7 cellular contexts compared by ENCODE assay signal in genomic region chr7:151012921-151013347, GRCh38. TPM values are rescaled to one million over a fixed set of nuclear protein-coding genes. Genes with fewer than 3 reads are reported as not detected.
A peak's percentile ranks its signal among the peaks of the same experiment; 100 is the strongest.
DNase-seq lines count a peak whose midpoint lies in the region; ATAC-seq, FAIRE-seq and TF ChIP-seq lines count a peak whose summit lies in the region.

No MANE protein-coding gene starts in this region.

- TF ChIP-seq EP300 in K562 (IDR thresholded peaks at IDR 0.05; ENCODE audit: low read length), result no peak

- no peaks in the 10 kb centered on the region for H4K20me1 ChIP-seq in K562 (replicated peaks; ENCODE audit: control insufficient read depth, insufficient read depth, low read length)

- intact Hi-C loops in K562 (cut with micrococcal nuclease), result loop anchor here (10.0 kb wide), 1 partner anchor 162 kb away; no protein-coding TSS in a partner anchor
- intact Hi-C loops in lower leg skin (cut with DNase I; ENCODE audit: low total_unique reads), result no loop called here

- H3K36me3 ChIP-seq in K562 (ENCODE audit: control insufficient read depth, insufficient read depth, low read length), result peaks cover 40% of the 10 kb centered on the region; the same call in 2 of the 3 replicates

- no peaks in the 10 kb centered on the region; a peak in 1 of 5 replicates for H3K27me3 ChIP-seq in K562 (ENCODE audit: control insufficient read depth in 2 of 2, insufficient read depth in 2 of 2, low read length in 2 of 2)

- ATAC-seq in K562 (no peak), GM19463 (IDR thresholded peaks at IDR 0.05; ENCODE audit: unreplicated experiment) (no peak), GM19452 (IDR thresholded peaks at IDR 0.05; ENCODE audit: unreplicated experiment) (no peak)

- TF ChIP-seq POLR2A in K562 (conservative IDR thresholded peaks at IDR 0.05) (no peak), lower leg skin (IDR thresholded peaks at IDR 0.05) (no peak)

- peak; percentile 57 for FAIRE-seq in K562 (lab: Jason Lieb, UNC)

- CTCF ChIA-PET in K562 (lab: Yijun Ruan, JAX; ENCODE audit: low intra/inter-chr PET ratio), result interaction anchor here (1.4 to 1.6 kb wide), 2 partner anchors 8 to 98 kb away, joined by 4 to 5 read pairs; no protein-coding TSS in a partner anchor

- no peaks in the 10 kb centered on the region for H3K9me3 ChIP-seq in K562 (replicated peaks; ENCODE audit: control insufficient read depth, insufficient read depth, low read depth, low read length)

- peak; percentile 64 to 76 for TF ChIP-seq RAD21 in K562 (CRISPR knock-in tag; conservative IDR thresholded peaks at IDR 0.05 in 1 of 2, IDR thresholded peaks at IDR 0.05 in 1 of 2)

- 79% methylated on average over 23 of the region's 23 CpGs for WGBS in K562 (ENCODE audit: insufficient coverage, low coverage, missing lambda C conversion rate)
- WGBS in lower leg skin, 2 donors, result 26 to 47% methylated on average over 22 to 23 of the region's 23 CpGs

- in situ Hi-C loops in K562 (cut with MboI), result no loop called here

- no peaks in the 10 kb centered on the region for H3K9me1 ChIP-seq in K562 (ENCODE audit: control insufficient read depth, insufficient read depth, low read length)

- H2AFZ ChIP-seq in K562 (ENCODE audit: low read depth, low read length), result no peak overlapping the region

- H3K4me1 ChIP-seq in K562 (replicated peaks in 1 of 2; ENCODE audit: control insufficient read depth in 2 of 2, insufficient read depth in 2 of 2, low read length in 2 of 2), result peaks cover 40 to 84% of the 10 kb centered on the region in 2 experiments

- H3K4me2 ChIP-seq in K562 (ENCODE audit: insufficient read depth, low read length), result peak overlapping the region; percentile 69

- peak overlapping the region; percentile 15 for H3K4me3 ChIP-seq in Jurkat, Clone E6-1 (ENCODE audit: low read length)
- no peak overlapping the region for H3K4me3 ChIP-seq in K562
- H3K4me3 ChIP-seq in lower leg skin (ENCODE audit: low read depth, poor library complexity, severe bottlenecking), result no peak overlapping the region

- H3K79me2 ChIP-seq in K562 (ENCODE audit: control insufficient read depth, insufficient read depth, low read length), result peaks cover 45% of the 10 kb centered on the region

- DNase-seq in Daoy (ENCODE audit: low read depth), result peak; percentile 69
- DNase-seq in Jurkat, Clone E6-1 (ENCODE audit: low read depth, low spot score), result no peak
- DNase-seq in K562 (ENCODE audit: extremely low read depth in 1 of 4, low spot score in 3 of 4), result peak; percentile 46 to 72 (median 62)
- DNase-seq in kidney glomerular epithelial cell (lab: John Stamatoyannopoulos, UW), result peak; percentile 8
- DNase-seq in lower leg skin (ENCODE audit: low spot score in 2 of 2), result no peak

- peak overlapping the region; percentile 56; the same call in 2 of the 3 replicates for H3K27ac ChIP-seq in K562 (ENCODE audit: extremely low read depth, low read depth, low read length)

- POLR2A ChIA-PET in K562 (lab: Yijun Ruan, JAX), result interaction anchor here (0.6 to 8.4 kb wide), 5 partner anchors 11 to 215 kb away, joined by 3 to 146 read pairs (median 3); partner anchors contain the start of genes ABCB8 and ATG9B

- H3K9ac ChIP-seq in K562 (ENCODE audit: insufficient read depth in 1 of 2, low read depth in 2 of 2, low read length in 2 of 2), result peak overlapping the region; percentile 40 to 77; a peak in 3 of 4 replicates

- TF ChIP-seq CTCF in K562 (IDR thresholded peaks at IDR 0.05 in 2 of 3, conservative IDR thresholded peaks at IDR 0.05 in 1 of 3; ENCODE audit: insufficient read depth in 2 of 3, low read depth in 1 of 3, low read length in 3 of 3), result peak; percentile 80 to 86 (median 85)
- TF ChIP-seq CTCF in lower leg skin (IDR thresholded peaks at IDR 0.05), result no peak

- BruUV-seq in K562 (replicated peaks; lab: Mats Ljungman, UMichigan), result no TSS peak

RNA-seq across cellular contexts. Expression of gene ATG9B, which starts 11.4 kb away (rescaled TPM):
- not detected in 2 replicates for total RNA-seq in Daoy (2014; rRNA removed; shearing (Covaris generic))
- polyA plus RNA-seq in Jurkat, Clone E6-1 (2012; ENCODE audit: insufficient read depth, insufficient read length), result 14.9 TPM
- total RNA-seq in K562 (2011; cell fraction: chromatin; rRNA removed; ENCODE audit: low replicate concordance), result 3.9 and 10.1 TPM in 2 replicates
- 5.8 and 7.7 TPM in 2 replicates for total RNA-seq in K562 (2011; cell fraction: nucleolus; rRNA removed)
- 4.8 and 12.4 TPM in 2 replicates for total RNA-seq in K562 (2011; cell fraction: nucleoplasm; rRNA removed)
- total RNA-seq in K562 (2014; rRNA removed) (2.0 and 2.1 TPM in 2 replicates), K562 (2014; rRNA removed; fragmentation: Illumina TruSeq; extraction: Trizol) (0.64 and 1.2 TPM in 2 replicates), K562 (2015; rRNA removed; fragmentation: Illumina TruSeq; extraction: Trizol) (0.29 and 0.90 TPM in 2 replicates), K562 (2021) (2.2 and 4.7 TPM in 2 replicates), lower leg skin (100 to 1,000 TPM in 1 of 4 donors, 10 to 100 TPM in 3; 47.6 to 125 (median 59.8) TPM)
- polyA plus RNA-seq in K562 (2011; rRNA removed) (1.3 and 1.7 TPM in 2 replicates), K562 (2014; fragmentation: Illumina TruSeq; extraction: Trizol) (0.92 and 1.4 TPM in 2 replicates), K562 (2014; fragmentation: Nextera tagmentation; extraction: Ambion mirVana) (1 to 10 TPM; 5.0 to 6.9 TPM), K562 (2014; rRNA removed) (2.7 and 8.0 TPM in 2 replicates)
- polyA plus RNA-seq in K562 (2011; cell fraction: cytosol; rRNA removed), result 1.2 and 1.7 TPM in 2 replicates
- 5.9 and 13.7 TPM in 2 replicates for polyA plus RNA-seq in K562 (2011; cell fraction: nucleus; rRNA removed)
- 6.6 and 7.2 TPM in 2 replicates for polyA plus RNA-seq in K562 (2012)
- 0.27 and 0.63 TPM in 2 replicates for polyA minus RNA-seq in K562 (2011; rRNA and poly(A)+ RNA removed)
- polyA minus RNA-seq in K562 (2011; cell fraction: cytosol; rRNA and poly(A)+ RNA removed), result not detected in 2 replicates
- polyA minus RNA-seq in K562 (2011; cell fraction: nucleus; rRNA and poly(A)+ RNA removed), result 1.00 and 2.6 TPM in 2 replicates

RNA-seq across cellular contexts. Expression of gene ABCB8, which starts 15.3 kb away (rescaled TPM):
- total RNA-seq in Daoy (2014; rRNA removed; shearing (Covaris generic)), result 44.2 and 49.1 TPM in 2 replicates
- polyA plus RNA-seq in Jurkat, Clone E6-1 (2012; ENCODE audit: insufficient read depth, insufficient read length), result 47.9 TPM
- 193 and 406 TPM in 2 replicates for total RNA-seq in K562 (2011; cell fraction: chromatin; rRNA removed; ENCODE audit: low replicate concordance)
- total RNA-seq in K562 (2011; cell fraction: nucleolus; rRNA removed), result 266 and 270 TPM in 2 replicates
- total RNA-seq in K562 (2011; cell fraction: nucleoplasm; rRNA removed), result 209 and 255 TPM in 2 replicates
- total RNA-seq in K562 (2014; rRNA removed) (63.5 and 79.1 TPM in 2 replicates), K562 (2014; rRNA removed; fragmentation: Illumina TruSeq; extraction: Trizol) (16.9 and 21.9 TPM in 2 replicates), K562 (2015; rRNA removed; fragmentation: Illumina TruSeq; extraction: Trizol) (36.3 and 38.0 TPM in 2 replicates), K562 (2021) (106 and 109 TPM in 2 replicates), lower leg skin (10 to 100 TPM; 22.9 to 35.2 (median 27.6) TPM)
- polyA plus RNA-seq in K562 (2011; rRNA removed) (27.0 and 42.2 TPM in 2 replicates), K562 (2014; fragmentation: Illumina TruSeq; extraction: Trizol) (61.4 and 89.2 TPM in 2 replicates), K562 (2014; fragmentation: Nextera tagmentation; extraction: Ambion mirVana) (1 to 10 TPM; 7.6 to 9.2 TPM), K562 (2014; rRNA removed) (73.6 and 81.3 TPM in 2 replicates)
- 44.7 and 109 TPM in 2 replicates for polyA plus RNA-seq in K562 (2011; cell fraction: cytosol; rRNA removed)
- 87.0 and 201 TPM in 2 replicates for polyA plus RNA-seq in K562 (2011; cell fraction: nucleus; rRNA removed)
- polyA plus RNA-seq in K562 (2012), result 64.3 and 65.5 TPM in 2 replicates
- 23.8 and 38.7 TPM in 2 replicates for polyA minus RNA-seq in K562 (2011; rRNA and poly(A)+ RNA removed)
- polyA minus RNA-seq in K562 (2011; cell fraction: cytosol; rRNA and poly(A)+ RNA removed), result 44.9 and 63.6 TPM in 2 replicates
- 54.3 and 64.6 TPM in 2 replicates for polyA minus RNA-seq in K562 (2011; cell fraction: nucleus; rRNA and poly(A)+ RNA removed)

RNA-seq across cellular contexts. Expression of gene NOS3, which starts 22.1 kb away (rescaled TPM):
- 0.39 and 0.46 TPM in 2 replicates for total RNA-seq in Daoy (2014; rRNA removed; shearing (Covaris generic))
- polyA plus RNA-seq in Jurkat, Clone E6-1 (2012; ENCODE audit: insufficient read depth, insufficient read length), result 8.5 TPM
- 17.7 and 69.8 TPM in 2 replicates for total RNA-seq in K562 (2011; cell fraction: chromatin; rRNA removed; ENCODE audit: low replicate concordance)
- total RNA-seq in K562 (2011; cell fraction: nucleolus; rRNA removed), result 82.0 and 87.6 TPM in 2 replicates
- 40.3 and 46.6 TPM in 2 replicates for total RNA-seq in K562 (2011; cell fraction: nucleoplasm; rRNA removed)
- 121 and 170 TPM in 2 replicates for total RNA-seq in K562 (2014; rRNA removed)
- total RNA-seq in K562 (2014; rRNA removed; fragmentation: Illumina TruSeq; extraction: Trizol), result 3.1 and 4.3 TPM in 2 replicates
- total RNA-seq in K562 (2015; rRNA removed; fragmentation: Illumina TruSeq; extraction: Trizol), result 43.2 and 45.8 TPM in 2 replicates
- 111 and 124 TPM in 2 replicates for total RNA-seq in K562 (2021)
- polyA plus RNA-seq in K562 (2011; rRNA removed), result 23.6 and 47.3 TPM in 2 replicates
- polyA plus RNA-seq in K562 (2011; cell fraction: cytosol; rRNA removed), result 58.9 and 221 TPM in 2 replicates
- 50.4 and 106 TPM in 2 replicates for polyA plus RNA-seq in K562 (2011; cell fraction: nucleus; rRNA removed)
- 87.2 and 107 TPM in 2 replicates for polyA plus RNA-seq in K562 (2012)
- polyA plus RNA-seq in K562 (2014; fragmentation: Illumina TruSeq; extraction: Trizol), result 23.6 and 88.1 TPM in 2 replicates
- 1 to 10 TPM; 1.1 to 2.9 TPM for polyA plus RNA-seq in K562 (2014; fragmentation: Nextera tagmentation; extraction: Ambion mirVana)
- 102 and 118 TPM in 2 replicates for polyA plus RNA-seq in K562 (2014; rRNA removed)
- polyA minus RNA-seq in K562 (2011; rRNA and poly(A)+ RNA removed), result 11.7 and 21.2 TPM in 2 replicates
- polyA minus RNA-seq in K562 (2011; cell fraction: cytosol; rRNA and poly(A)+ RNA removed), result 65.3 and 77.5 TPM in 2 replicates
- polyA minus RNA-seq in K562 (2011; cell fraction: nucleus; rRNA and poly(A)+ RNA removed), result 35.9 and 37.0 TPM in 2 replicates
- 1 to 10 TPM; 4.0 to 8.9 (median 5.8) TPM for total RNA-seq in lower leg skin

RNA-seq across cellular contexts. Expression of gene KCNH2, which starts 34.8 kb away (rescaled TPM):
- total RNA-seq in Daoy (2014; rRNA removed; shearing (Covaris generic)), result 0.80 and 1.3 TPM in 2 replicates
- polyA plus RNA-seq in Jurkat, Clone E6-1 (2012; ENCODE audit: insufficient read depth, insufficient read length), result 43.6 TPM
- 101 and 344 TPM in 2 replicates for total RNA-seq in K562 (2011; cell fraction: chromatin; rRNA removed; ENCODE audit: low replicate concordance)
- 421 and 427 TPM in 2 replicates for total RNA-seq in K562 (2011; cell fraction: nucleolus; rRNA removed)
- total RNA-seq in K562 (2011; cell fraction: nucleoplasm; rRNA removed), result 291 and 342 TPM in 2 replicates
- total RNA-seq in K562 (2014; rRNA removed), result 326 and 470 TPM in 2 replicates
- 63.4 and 97.8 TPM in 2 replicates for total RNA-seq in K562 (2014; rRNA removed; fragmentation: Illumina TruSeq; extraction: Trizol)
- total RNA-seq in K562 (2015; rRNA removed; fragmentation: Illumina TruSeq; extraction: Trizol), result 215 and 218 TPM in 2 replicates
- 368 and 385 TPM in 2 replicates for total RNA-seq in K562 (2021)
- polyA plus RNA-seq in K562 (2011; rRNA removed), result 125 and 154 TPM in 2 replicates
- 184 and 684 TPM in 2 replicates for polyA plus RNA-seq in K562 (2011; cell fraction: cytosol; rRNA removed)
- polyA plus RNA-seq in K562 (2011; cell fraction: nucleus; rRNA removed), result 202 and 446 TPM in 2 replicates
- polyA plus RNA-seq in K562 (2012), result 270 and 304 TPM in 2 replicates
- 222 and 298 TPM in 2 replicates for polyA plus RNA-seq in K562 (2014; fragmentation: Illumina TruSeq; extraction: Trizol)
- 10 to 100 TPM; 18.1 to 29.0 TPM for polyA plus RNA-seq in K562 (2014; fragmentation: Nextera tagmentation; extraction: Ambion mirVana)
- 251 and 295 TPM in 2 replicates for polyA plus RNA-seq in K562 (2014; rRNA removed)
- 46.2 and 123 TPM in 2 replicates for polyA minus RNA-seq in K562 (2011; rRNA and poly(A)+ RNA removed)
- 133 and 200 TPM in 2 replicates for polyA minus RNA-seq in K562 (2011; cell fraction: cytosol; rRNA and poly(A)+ RNA removed)
- polyA minus RNA-seq in K562 (2011; cell fraction: nucleus; rRNA and poly(A)+ RNA removed), result 111 and 144 TPM in 2 replicates
- 1 to 10 TPM in 1 of 4 donors, under 1 TPM in 3; 0.15 to 1.1 (median 0.36) TPM for total RNA-seq in lower leg skin

RNA-seq across cellular contexts. Expression of gene ASIC3, which starts 35.4 kb away (rescaled TPM):
- 0.12 and 1.5 TPM in 2 replicates for total RNA-seq in Daoy (2014; rRNA removed; shearing (Covaris generic))
- 7.9 TPM for polyA plus RNA-seq in Jurkat, Clone E6-1 (2012; ENCODE audit: insufficient read depth, insufficient read length)
- total RNA-seq in K562 (2011; cell fraction: chromatin; rRNA removed; ENCODE audit: low replicate concordance), result 11.1 and 29.9 TPM in 2 replicates
- total RNA-seq in K562 (2011; cell fraction: nucleolus; rRNA removed), result 11.7 and 12.1 TPM in 2 replicates
- total RNA-seq in K562 (2011; cell fraction: nucleoplasm; rRNA removed), result 11.4 and 19.2 TPM in 2 replicates
- total RNA-seq in K562 (2014; rRNA removed) (0.32 and 1.5 TPM in 2 replicates), K562 (2014; rRNA removed; fragmentation: Illumina TruSeq; extraction: Trizol) (0.32 and 0.40 TPM in 2 replicates), K562 (2015; rRNA removed; fragmentation: Illumina TruSeq; extraction: Trizol) (0.87 and 0.98 TPM in 2 replicates), K562 (2021) (2.9 and 3.2 TPM in 2 replicates), lower leg skin (1 to 10 TPM; 2.3 to 2.9 (median 2.5) TPM)
- polyA plus RNA-seq in K562 (2011; rRNA removed) (1.3 and 2.7 TPM in 2 replicates), K562 (2014; fragmentation: Illumina TruSeq; extraction: Trizol) (2.4 and 2.7 TPM in 2 replicates), K562 (2014; fragmentation: Nextera tagmentation; extraction: Ambion mirVana) (under 1 TPM; 0.11 to 0.44 TPM), K562 (2014; rRNA removed) (3.3 and 5.0 TPM in 2 replicates)
- 2.1 and 3.3 TPM in 2 replicates for polyA plus RNA-seq in K562 (2011; cell fraction: cytosol; rRNA removed)
- 18.1 and 42.9 TPM in 2 replicates for polyA plus RNA-seq in K562 (2011; cell fraction: nucleus; rRNA removed)
- 5.5 and 18.9 TPM in 2 replicates for polyA plus RNA-seq in K562 (2012)
- polyA minus RNA-seq in K562 (2011; rRNA and poly(A)+ RNA removed), result not detected in 2 replicates
- polyA minus RNA-seq in K562 (2011; cell fraction: cytosol; rRNA and poly(A)+ RNA removed), result 0.64 and 1.5 TPM in 2 replicates
- 2.7 and 3.0 TPM in 2 replicates for polyA minus RNA-seq in K562 (2011; cell fraction: nucleus; rRNA and poly(A)+ RNA removed)

Comparison
In these comparisons a context has a peak if more than half of its experiments do, and no peak if none do; other contexts are left out.
1. DNase-seq: peak in Daoy (single experiment), K562 (4 of 4) and kidney glomerular epithelial cell (single experiment); none in Jurkat, Clone E6-1 (single experiment) and lower leg skin (0 of 2).
2. CTCF ChIP-seq: peak in K562 (3 of 3); none in lower leg skin (0 of 3).